ENCODE assay signal across 29 cellular contexts in genomic region chr1:55057956-55058298, GRCh38. TPM values are rescaled to one million over a fixed set of nuclear protein-coding genes. Genes with fewer than 3 reads are reported as not detected.
"Had no signal": no experiment of that assay in that cellular context is flagged by ENCODE, and none has a peak within 500 bp of the region (broad histone marks: within the 10 kb centered on the region; RNA-seq: fewer than 3 reads in every experiment).

No MANE protein-coding gene starts in this region.

- H3K4me3 ChIP-seq: gastroesophageal sphincter, thoracic aorta had no signal

- H3K4me3 Mint-ChIP-seq: activated CD8-positive, alpha-beta T cell treated with anti-CD3 and anti-CD28 coated beads for 36 hours; activated T-cell treated with anti-CD3 and anti-CD28 coated beads, Interleukin-2, amount 50 U/mL, for 72 hours; effector memory CD8-positive, alpha-beta T cell; naive thymus-derived CD4-positive, alpha-beta T cell had no signal

- H3K27me3 Mint-ChIP-seq: activated CD8-positive, alpha-beta T cell treated with anti-CD3 and anti-CD28 coated beads for 36 hours; naive thymus-derived CD4-positive, alpha-beta T cell had no signal

- H3K27ac Mint-ChIP-seq: activated CD8-positive, alpha-beta T cell treated with anti-CD3 and anti-CD28 coated beads for 36 hours; activated T-cell treated with anti-CD3 and anti-CD28 coated beads, Interleukin-2, amount 50 U/mL, for 72 hours; effector memory CD8-positive, alpha-beta T cell; naive thymus-derived CD4-positive, alpha-beta T cell had no signal

- H3K36me3 ChIP-seq: gastroesophageal sphincter, thoracic aorta had no signal

- DNase-seq: activated CD4-positive, alpha-beta T cell treated with anti-CD3 and anti-CD28 coated beads, Interleukin-2, amount 50 U/mL, for 1 hour; activated CD8-positive, alpha-beta T cell treated with anti-CD3 and anti-CD28 coated beads for 36 hours; activated naive CD4-positive, alpha-beta T cell; activated T-cell treated with anti-CD3 and anti-CD28 coated beads for 4 hours; activated T-cell treated with anti-CD3 and anti-CD28 coated beads, Interleukin-2, amount 50 U/mL, for 72 hours; cerebellar nuclear complex; cortex of kidney; effector memory CD8-positive, alpha-beta T cell; erythroblast; hippocampal formation; kidney; left colon; midbrain; naive thymus-derived CD4-positive, alpha-beta T cell; occipital lobe; right cardiac atrium; stimulated activated CD4-positive, alpha-beta T cell treated with anti-CD3 and anti-CD28 coated beads, Interleukin-4, amount 100 ng/mL, for 1 hour; stimulated activated naive CD8-positive, alpha-beta T cell treated with anti-CD3 and anti-CD28 coated beads, Interleukin-15, Interleukin-2, amounts not matched to agents 100 U/mL and 50 U/mL, for 24 hours; trophoblast cell had no signal

- H3K27me3 ChIP-seq: gastroesophageal sphincter had no signal

- H3K9me3 ChIP-seq: gastroesophageal sphincter, thoracic aorta had no signal

- H3K27ac ChIP-seq: gastroesophageal sphincter, thoracic aorta had no signal

- H3K9me3 Mint-ChIP-seq: activated CD8-positive, alpha-beta T cell treated with anti-CD3 and anti-CD28 coated beads for 36 hours; activated naive CD4-positive, alpha-beta T cell treated with anti-CD3 and anti-CD28 coated beads, Interleukin-2, amount 50 U/mL, for 72 hours; activated T-cell treated with anti-CD3 and anti-CD28 coated beads, Interleukin-2, amount 50 U/mL, for 72 hours; effector memory CD8-positive, alpha-beta T cell; naive thymus-derived CD4-positive, alpha-beta T cell had no signal

- ATAC-seq: activated CD4-positive, CD25-positive, alpha-beta regulatory T cell treated with anti-CD3 and anti-CD28 coated beads, Interleukin-2, amount 50 U/mL, for 24 hours; activated CD8-positive, alpha-beta T cell treated with anti-CD3 and anti-CD28 coated beads for 36 hours; activated naive CD4-positive, alpha-beta T cell treated with anti-CD3 and anti-CD28 coated beads, Interleukin-2, amount 50 U/mL, for 72 hours; activated T-cell treated with anti-CD3 and anti-CD28 coated beads, Interleukin-2, amount 50 U/mL, for 72 hours; effector memory CD8-positive, alpha-beta T cell; gastroesophageal sphincter; left colon; naive thymus-derived CD4-positive, alpha-beta T cell; right cardiac atrium; stimulated activated naive CD8-positive, alpha-beta T cell treated with anti-CD3 and anti-CD28 coated beads, Interleukin-15, Interleukin-2, amounts not matched to agents 100 U/mL and 50 U/mL, for 24 hours had no signal

- H3K36me3 Mint-ChIP-seq: activated naive CD4-positive, alpha-beta T cell treated with anti-CD3 and anti-CD28 coated beads, Interleukin-2, amount 50 U/mL, for 72 hours; naive thymus-derived CD4-positive, alpha-beta T cell had no signal

RNA-seq across cellular contexts. Expression of gene PCSK9, which starts 18.6 kb away (rescaled TPM):
- total RNA-seq: activated CD8-positive, alpha-beta T cell treated with anti-CD3 and anti-CD28 coated beads for 36 hours; activated naive CD4-positive, alpha-beta T cell treated with anti-CD3 and anti-CD28 coated beads, Interleukin-2, amount 50 U/mL, for 72 hours; activated T-cell treated with anti-CD3 and anti-CD28 coated beads, Interleukin-2, amount 50 U/mL, for 72 hours; naive thymus-derived CD4-positive, alpha-beta T cell; right cardiac atrium; T-helper 1 cell treated with Interleukin-12 subunit alpha and Interleukin-12 subunit beta and Interleukin-4 antibody, amounts not matched to agents 30 ng/mL and 1 ng/mL, for 36 hours had no signal
- polyA plus RNA-seq: naive thymus-derived CD4-positive, alpha-beta T cell; neural cell had no signal

RNA-seq across cellular contexts. Expression of gene BSND, which starts 59.2 kb away (rescaled TPM):
- total RNA-seq: activated CD8-positive, alpha-beta T cell treated with anti-CD3 and anti-CD28 coated beads for 36 hours; activated T-cell treated with anti-CD3 and anti-CD28 coated beads, Interleukin-2, amount 50 U/mL, for 72 hours; bronchial epithelial cell; fibroblast of lung; fibroblast of villous mesenchyme; gastroesophageal sphincter; left colon; lower leg skin; occipital lobe; right cardiac atrium; T-helper 1 cell treated with Interleukin-12 subunit alpha and Interleukin-12 subunit beta and Interleukin-4 antibody, amounts not matched to agents 30 ng/mL and 1 ng/mL, for 36 hours; thoracic aorta had no signal
- polyA plus RNA-seq: fibroblast of lung; naive thymus-derived CD4-positive, alpha-beta T cell; neural cell; right cardiac atrium had no signal
